ENCODE assay signal across 27 cellular contexts in the genomic region with DNA sequence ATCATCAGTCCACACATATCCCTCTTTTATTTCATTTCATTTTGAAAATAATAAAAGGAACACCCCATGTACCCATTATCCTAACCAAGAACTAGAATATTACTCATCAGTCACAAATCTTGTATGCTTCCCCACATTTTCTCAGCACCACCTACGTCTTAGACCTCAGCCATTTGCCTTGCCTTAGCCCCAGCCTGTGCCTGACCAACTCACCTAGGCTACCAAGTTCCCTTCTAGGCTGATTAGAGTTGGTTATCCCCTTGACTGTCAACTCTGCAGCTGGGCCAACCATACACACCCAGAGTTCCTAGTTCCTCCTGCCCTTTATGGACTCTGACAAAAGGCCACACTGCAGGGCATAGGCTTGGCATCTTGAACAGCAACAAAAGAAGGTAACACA. TPM values are rescaled to one million over a fixed set of nuclear protein-coding genes. Genes with fewer than 3 reads are reported as not detected.
DNase-seq lines count a peak whose midpoint lies in the region; ATAC-seq and TF ChIP-seq lines count a peak whose summit lies in the region.
"Had no signal": no experiment of that assay in that cellular context is flagged by ENCODE, and none has a peak within 500 bp of the region (broad histone marks: within the 10 kb centered on the region; RNA-seq: fewer than 3 reads in every experiment).

No MANE protein-coding gene starts in this region.

- no peak for DNase-seq in stimulated activated naive CD8-positive, alpha-beta T cell treated with anti-CD3 and anti-CD28 coated beads, Interleukin-15, Interleukin-2, amounts not matched to agents 100 U/mL and 50 U/mL, for 24 hours
- no peak for DNase-seq in stimulated activated naive CD8-positive, alpha-beta T cell treated with anti-CD3 and anti-CD28 coated beads, Interleukin-15, amount 100 ng/mL, for 72 hours
- no peak for DNase-seq in IMR-90
- DNase-seq in mesenchymal stem cell, result no peak
- DNase-seq in trophoblast cell, result no peak
- no peak for DNase-seq in DMS153 (lab: John Stamatoyannopoulos, UW)
- DNase-seq in tibial artery, result no peak
- DNase-seq: C1 segment of cervical spinal cord; CD4-positive, alpha-beta memory T cell; GOT3; HFFc6; MM.1S; NCI-H1417; NCI-H1694; NCI-H2029 treated with DMSO at 0.1 percent for 48 hours; NCI-H446 treated with DMSO at 0.1 percent for 48 hours; NCI-H526; NCI-H82; SHP77 had no signal

- H2BK12ac ChIP-seq in mesenchymal stem cell (ENCODE audit: low read length in 2 of 2), result peak overlapping the region in 1 of 2 experiments; percentile 71
- H2BK12ac ChIP-seq in trophoblast cell (ENCODE audit: low read length), result no peak overlapping the region

- H3K4me3 ChIP-seq in IMR-90 (ENCODE audit: insufficient read depth, low read depth, low read length) (no peak overlapping the region), mesenchymal stem cell (ENCODE audit: insufficient read depth in 1 of 2, low read depth in 1 of 2, low read length in 2 of 2) (no peak overlapping the region), trophoblast cell (ENCODE audit: low read depth, low read length) (no peak overlapping the region), tibial artery (no peak overlapping the region)
- H3K4me3 ChIP-seq: HAP-1 had no signal

- H2BK120ac ChIP-seq in IMR-90 (ENCODE audit: low read depth, low read length) (peak overlapping the region; percentile 78), mesenchymal stem cell (ENCODE audit: low read depth, low read length) (no peak overlapping the region), trophoblast cell (ENCODE audit: insufficient read depth, low read length, poor library complexity) (no peak overlapping the region)

- H2AK9ac ChIP-seq in IMR-90 (replicated peaks; ENCODE audit: low read depth, low read length, poor library complexity), result no peak overlapping the region

- H3K4me1 Mint-ChIP-seq in stimulated activated naive CD8-positive, alpha-beta T cell treated with anti-CD3 and anti-CD28 coated beads, Interleukin-15, amount 100 ng/mL, for 72 hours, result no peaks in the 10 kb centered on the region

- H2AK5ac ChIP-seq in IMR-90 (ENCODE audit: low read depth, low read length) (peak overlapping the region; percentile 65; the same call in 1 of the 2 replicates), mesenchymal stem cell (ENCODE audit: low read length, severe bottlenecking) (peak overlapping the region; percentile 54), trophoblast cell (ENCODE audit: low read length) (no peak overlapping the region)

- H3K27me3 ChIP-seq in IMR-90 (ENCODE audit: control insufficient read depth, insufficient read depth, low read length) (no peaks in the 10 kb centered on the region), mesenchymal stem cell (ENCODE audit: control insufficient read depth in 1 of 2, insufficient read depth in 1 of 2, low read length in 2 of 2) (no peaks in the 10 kb centered on the region), trophoblast cell (ENCODE audit: insufficient read depth, low read length) (no peaks in the 10 kb centered on the region), tibial artery (no peaks in the 10 kb centered on the region)

- H2AFZ ChIP-seq in IMR-90 (replicated peaks; ENCODE audit: low read length, poor library complexity), result peak overlapping the region; percentile 34
- peak overlapping the region; percentile 51 for H2AFZ ChIP-seq in mesenchymal stem cell (ENCODE audit: low read depth, low read length)
- H2AFZ ChIP-seq in trophoblast cell (ENCODE audit: insufficient read depth, low read length, poor library complexity), result no peak overlapping the region

- peaks cover 4% of the 10 kb centered on the region; the same call in 1 of the 2 replicates for H4K20me1 ChIP-seq in IMR-90 (ENCODE audit: insufficient read depth, low read length)

- H3K4ac ChIP-seq in IMR-90 (ENCODE audit: low read depth, low read length), result peak overlapping the region; percentile 79
- H3K4ac ChIP-seq in mesenchymal stem cell (ENCODE audit: low read depth in 1 of 2, low read length in 2 of 2), result no peak overlapping the region
- no peak overlapping the region for H3K4ac ChIP-seq in trophoblast cell (ENCODE audit: low read depth, low read length)

- H3K9me3 Mint-ChIP-seq in stimulated activated naive CD8-positive, alpha-beta T cell treated with anti-CD3 and anti-CD28 coated beads, Interleukin-15, amount 100 ng/mL, for 72 hours, result peaks cover 10 to 14% of the 10 kb centered on the region in 2 donors

- peak; percentile 32 for ATAC-seq in stimulated activated naive CD8-positive, alpha-beta T cell treated with anti-CD3 and anti-CD28 coated beads, Interleukin-15, Interleukin-2, amounts not matched to agents 100 U/mL and 50 U/mL, for 24 hours
- no peak for ATAC-seq in stimulated activated naive CD8-positive, alpha-beta T cell treated with anti-CD3 and anti-CD28 coated beads, Interleukin-15, amount 100 ng/mL, for 72 hours
- no peak for ATAC-seq in IMR-90 (ENCODE audit: low read depth)
- ATAC-seq: Panc1 had no signal

- no peak for TF ChIP-seq POLR2A in IMR-90 (IDR thresholded peaks at IDR 0.05; ENCODE audit: low read depth, low read length)

- H3K18ac ChIP-seq in IMR-90 (ENCODE audit: low read depth, low read length) (no peak overlapping the region), mesenchymal stem cell (ENCODE audit: low read depth in 1 of 2, low read length in 2 of 2) (peak overlapping the region in 1 of 2 experiments; percentile 21), trophoblast cell (ENCODE audit: low read length) (no peak overlapping the region)

- BruUV-seq in IMR-90 (replicated peaks; lab: Mats Ljungman, UMichigan), result no TSS peak

- no peak for TF ChIP-seq RAD21 in IMR-90 (IDR thresholded peaks at IDR 0.05; ENCODE audit: low read length)

- H4K12ac ChIP-seq in trophoblast cell (ENCODE audit: low read depth, low read length), result no peak overlapping the region

- H4K8ac ChIP-seq in IMR-90 (ENCODE audit: low read depth in 2 of 2, low read length in 2 of 2), result peak overlapping the region; percentile 57 to 75; a peak in 2 of 4 replicates
- H4K8ac ChIP-seq in mesenchymal stem cell (ENCODE audit: low read length), result no peak overlapping the region
- no peak overlapping the region for H4K8ac ChIP-seq in trophoblast cell (ENCODE audit: low read depth, low read length)

- H2BK5ac ChIP-seq in IMR-90 (ENCODE audit: low read depth, low read length, poor library complexity, severe bottlenecking) (no peak overlapping the region), mesenchymal stem cell (ENCODE audit: low read depth, low read length, poor library complexity, severe bottlenecking) (no peak overlapping the region), trophoblast cell (ENCODE audit: low read depth, low read length, poor library complexity) (no peak overlapping the region)

- no peak overlapping the region for H3K23ac ChIP-seq in IMR-90 (ENCODE audit: low read depth, low read length)
- H3K23ac ChIP-seq in mesenchymal stem cell (ENCODE audit: low read length in 2 of 2), result no peak overlapping the region
- no peak overlapping the region for H3K23ac ChIP-seq in trophoblast cell (ENCODE audit: low read length)

- H3K14ac ChIP-seq in IMR-90 (replicated peaks; ENCODE audit: low read depth, low read length) (peak overlapping the region; percentile 74), mesenchymal stem cell (ENCODE audit: low read length in 2 of 2) (no peak overlapping the region), trophoblast cell (ENCODE audit: low read length) (no peak overlapping the region)

- H3K79me2 ChIP-seq in trophoblast cell (ENCODE audit: control insufficient read depth, insufficient read depth, low read length, poor library complexity), result no peaks in the 10 kb centered on the region

- no peak overlapping the region for H4K5ac ChIP-seq in IMR-90 (ENCODE audit: low read depth, low read length)

- POLR2A ChIA-PET in IMR-90 (lab: Charles Lee; ENCODE audit: unreplicated experiment), result no interaction called here

- H2BK20ac ChIP-seq in IMR-90 (ENCODE audit: low read depth, low read length), result peak overlapping the region; percentile 46

- H3K36me3 ChIP-seq in IMR-90 (ENCODE audit: control insufficient read depth, insufficient read depth, low read length) (no peaks in the 10 kb centered on the region; the same call in 1 of the 2 replicates), mesenchymal stem cell (ENCODE audit: control insufficient read depth in 1 of 2, insufficient read depth in 2 of 2, low read depth in 1 of 2, low read length in 2 of 2) (peaks cover 0 to 2% of the 10 kb centered on the region in 2 experiments), trophoblast cell (ENCODE audit: control insufficient read depth in 1 of 2, insufficient read depth in 2 of 2, low read length in 2 of 2) (no peaks in the 10 kb centered on the region), tibial artery (no peaks in the 10 kb centered on the region)
- H3K36me3 ChIP-seq: HAP-1 had no signal

- H3K9ac ChIP-seq in IMR-90 (ENCODE audit: low read depth, low read length) (no peak overlapping the region), mesenchymal stem cell (ENCODE audit: low read length) (no peak overlapping the region), trophoblast cell (ENCODE audit: low read length) (no peak overlapping the region)
- H3K9ac ChIP-seq: KMS-11 had no signal

- peaks cover 9% of the 10 kb centered on the region for H3K4me1 ChIP-seq in IMR-90 (ENCODE audit: control insufficient read depth, insufficient read depth, low read length)
- H3K4me1 ChIP-seq in mesenchymal stem cell (ENCODE audit: control insufficient read depth, insufficient read depth, low read depth, low read length), result peaks cover 9% of the 10 kb centered on the region
- H3K4me1 ChIP-seq in trophoblast cell (ENCODE audit: control insufficient read depth in 1 of 2, insufficient read depth in 2 of 2, low read length in 2 of 2), result no peaks in the 10 kb centered on the region
- peaks cover 0 to 20% (median 0%) of the 10 kb centered on the region in 4 donors for H3K4me1 ChIP-seq in tibial artery

- H4K91ac ChIP-seq in IMR-90 (ENCODE audit: insufficient read depth, low read depth, low read length), result peak overlapping the region; percentile 62
- H4K91ac ChIP-seq in mesenchymal stem cell (ENCODE audit: low read length), result no peak overlapping the region
- no peak overlapping the region for H4K91ac ChIP-seq in trophoblast cell (ENCODE audit: low read depth, low read length)

- H3K4me2 ChIP-seq in IMR-90 (ENCODE audit: low read depth, low read length), result no peak overlapping the region
- no peak overlapping the region for H3K4me2 ChIP-seq in mesenchymal stem cell (ENCODE audit: low read length, poor library complexity, severe bottlenecking)
- no peak overlapping the region for H3K4me2 ChIP-seq in trophoblast cell (ENCODE audit: low read length)
- H3K4me2 ChIP-seq: KMS-11 had no signal

- WGBS in IMR-90 (ENCODE audit: extremely low coverage in 2 of 2, insufficient read length in 1 of 2), 2 experiments, result no CpG with 5 or more reads among the region's 1 CpG
- WGBS in mesenchymal stem cell, result 85% methylated on average over 1 of the region's 1 CpG
- no CpG with 5 or more reads among the region's 1 CpG for WGBS in trophoblast cell (ENCODE audit: extremely low coverage, insufficient coverage, insufficient read length)

- intact Hi-C loops in IMR-90 (cut with micrococcal nuclease) (no loop called here), tibial artery (cut with DNase I; ENCODE audit: low total_unique reads) (no loop called here)

- in situ Hi-C loops in IMR-90 (cut with MboI; ENCODE audit: low sequenced_read_pairs), result no loop called here

- H3K27ac ChIP-seq in IMR-90 (ENCODE audit: insufficient read depth, low read length) (no peak overlapping the region), mesenchymal stem cell (ENCODE audit: low read length, poor library complexity, severe bottlenecking) (no peak overlapping the region), trophoblast cell (ENCODE audit: low read depth, low read length) (no peak overlapping the region), tibial artery (no peak overlapping the region)
- H3K27ac ChIP-seq: KMS-11, RWPE1 had no signal

- TF ChIP-seq CTCF in IMR-90 (conservative IDR thresholded peaks at IDR 0.05; ENCODE audit: low read depth, low read length) (no peak), tibial artery (IDR thresholded peaks at IDR 0.05) (no peak)

- H3K9me1 ChIP-seq in IMR-90 (ENCODE audit: insufficient read depth, low read length), result peaks cover 9% of the 10 kb centered on the region; the same call in 1 of the 2 replicates

- H3K79me1 ChIP-seq in IMR-90 (ENCODE audit: low read depth in 1 of 2, low read length in 2 of 2) (no peaks in the 10 kb centered on the region), mesenchymal stem cell (replicated peaks; ENCODE audit: low read length, poor library complexity, severe bottlenecking) (peaks cover 1% of the 10 kb centered on the region), trophoblast cell (ENCODE audit: low read length) (no peaks in the 10 kb centered on the region)

- peaks cover 4% of the 10 kb centered on the region; the same call in 1 of the 2 replicates for H3K9me3 ChIP-seq in IMR-90 (ENCODE audit: control insufficient read depth, insufficient read depth, low read length)
- H3K9me3 ChIP-seq in mesenchymal stem cell (ENCODE audit: control insufficient read depth, low read length), result peaks cover 8% of the 10 kb centered on the region
- H3K9me3 ChIP-seq in trophoblast cell (ENCODE audit: insufficient read depth, low read depth, low read length), result no peaks in the 10 kb centered on the region
- H3K9me3 ChIP-seq in tibial artery, result peaks cover 0 to 3% (median 0%) of the 10 kb centered on the region in 3 donors
- H3K9me3 ChIP-seq: HAP-1 had no signal

- H2BK15ac ChIP-seq in IMR-90 (ENCODE audit: low read depth, low read length), result peak overlapping the region; percentile 91; the same call in 1 of the 3 replicates
- no peak overlapping the region for H2BK15ac ChIP-seq in mesenchymal stem cell (ENCODE audit: low read depth, poor library complexity, severe bottlenecking)

- peaks cover 14% of the 10 kb centered on the region for H3K27me3 Mint-ChIP-seq in stimulated activated naive CD8-positive, alpha-beta T cell treated with anti-CD3 and anti-CD28 coated beads, Interleukin-15, amount 100 ng/mL, for 72 hours

- CTCF ChIA-PET in IMR-90 (lab: Yijun Ruan, JAX), result no interaction called here

- no peak overlapping the region for H3K27ac Mint-ChIP-seq in stimulated activated naive CD8-positive, alpha-beta T cell treated with anti-CD3 and anti-CD28 coated beads, Interleukin-15, amount 100 ng/mL, for 72 hours
- H3K27ac Mint-ChIP-seq: HFFc6, IgD-negative memory B cell had no signal

- H3K4me3 Mint-ChIP-seq in stimulated activated naive CD8-positive, alpha-beta T cell treated with anti-CD3 and anti-CD28 coated beads, Interleukin-15, amount 100 ng/mL, for 72 hours, result no peak overlapping the region
- H3K4me3 Mint-ChIP-seq: CD4-positive, alpha-beta memory T cell; HFFc6; IgD-negative memory B cell had no signal

- dilution Hi-C loops in IMR-90 (cut with HindIII; ENCODE audit: low sequenced_read_pairs, unreplicated experiment), result no loop called here

- H3K56ac ChIP-seq in IMR-90 (ENCODE audit: extremely low read depth, insufficient read depth, low read length), result no peak overlapping the region

RNA-seq across cellular contexts. Expression of a gene that starts 33.4 kb away (rescaled TPM):
- total RNA-seq in IMR-90 (2012; rRNA removed), result under 0.01 TPM in 2 replicates
- polyA plus RNA-seq in IMR-90 (2012; rRNA removed), result 0.03 and 0.07 TPM in 2 replicates
- not detected in 2 replicates for polyA plus RNA-seq in IMR-90 (2012; cell fraction: cytosol; rRNA removed)
- polyA plus RNA-seq in IMR-90 (2012; cell fraction: nucleus; rRNA removed; ENCODE audit: low replicate concordance), result 0.02 and 0.14 TPM in 2 replicates
- polyA plus RNA-seq in mesenchymal stem cell (2013, experiment 1 of 2), result 0.04 TPM
- polyA plus RNA-seq in mesenchymal stem cell (2013, experiment 2 of 2), result 0.07 TPM
- polyA plus RNA-seq in trophoblast cell (2013), result 0.03 and 0.07 TPM in 2 replicates
- total RNA-seq: Daoy, G401, OCI-LY7 had no signal

Comparison
In these comparisons a context has a peak if more than half of its experiments do, and no peak if none do; other contexts are left out.
1. H4K8ac ChIP-seq: peak in IMR-90 (2 of 2); none in mesenchymal stem cell (single experiment) and trophoblast cell (single experiment).